7 cellular contexts compared by ENCODE assay signal in the genomic region with DNA sequence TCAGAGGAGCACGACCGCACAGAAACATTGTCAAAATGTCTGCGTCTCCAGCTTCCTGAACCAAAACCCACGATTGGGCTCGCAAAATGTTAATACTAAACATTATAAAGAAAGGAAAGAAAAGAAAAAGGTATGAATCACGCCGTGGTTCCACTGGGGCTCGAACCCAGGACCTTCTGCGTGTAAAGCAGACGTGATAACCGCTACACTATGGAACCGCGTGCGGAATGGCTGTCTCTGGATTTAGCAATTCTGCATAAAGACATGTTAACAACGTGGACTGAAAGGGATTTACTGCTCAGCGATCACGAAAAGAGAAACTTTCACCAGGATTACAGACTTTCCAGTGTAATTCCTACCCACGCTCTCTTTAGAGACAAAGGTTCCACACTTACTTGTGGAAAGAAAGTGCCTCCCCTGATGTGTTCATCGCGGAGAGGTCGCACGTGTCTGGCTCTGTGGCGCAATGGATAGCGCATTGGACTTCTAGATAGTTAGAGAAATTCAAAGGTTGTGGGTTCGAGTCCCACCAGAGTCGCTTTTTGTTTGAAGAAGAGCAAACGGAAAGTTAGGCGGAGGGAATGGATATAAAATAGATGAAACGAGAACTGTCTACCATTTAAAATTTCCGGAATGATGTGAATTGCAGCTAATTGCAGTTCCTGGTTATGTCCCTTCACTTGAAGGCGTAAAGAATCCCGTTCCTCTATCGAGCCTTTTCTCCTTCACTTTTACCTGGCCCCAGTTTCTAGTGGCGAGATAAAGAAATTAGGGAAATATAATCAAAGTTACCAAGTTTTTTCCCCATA. TPM values are rescaled to one million over a fixed set of nuclear protein-coding genes. Genes with fewer than 3 reads are reported as not detected.
DNase-seq lines count a peak whose midpoint lies in the region; ATAC-seq lines count a peak whose summit lies in the region.

No MANE protein-coding gene starts in this region.

- DNase-seq in NCI-H345 treated with DMSO at 0.1 percent for 48 hours (lab: John Stamatoyannopoulos, UW; ENCODE audit: unreplicated experiment) (peak; percentile 79), cerebellum (ENCODE audit: low spot score) (peak; percentile 58)
- peak; percentile 63 for DNase-seq in activated CD4-positive, CD25-positive, alpha-beta regulatory T cell treated with anti-CD3 and anti-CD28 coated beads, Interleukin-2, amount 50 U/mL, for 16 hours (ENCODE audit: low read depth, low spot score)
- DNase-seq in stimulated activated CD4-positive, alpha-beta T cell treated with anti-CD3 and anti-CD28 coated beads, Interleukin-1b, Interleukin-23, amount 100 ng/mL, for 4 hours (ENCODE audit: low read depth in 2 of 2): peak; percentile 73 to 81

- no peaks in the 10 kb centered on the region for H3K27me3 ChIP-seq in layer of hippocampus (ENCODE audit: control insufficient read depth, insufficient read depth, low read length)

- ATAC-seq in GM18520 (IDR thresholded peaks at IDR 0.05; ENCODE audit: unreplicated experiment) (peak; percentile 21), HG03108 (IDR thresholded peaks at IDR 0.05; ENCODE audit: unreplicated experiment) (peak; percentile 30)

- peak overlapping the region; percentile 53 for H3K27ac ChIP-seq in layer of hippocampus (ENCODE audit: low read depth, low read length)

RNA-seq across cellular contexts. Expression of a gene that starts 39.7 kb away (rescaled TPM):
- not detected for total RNA-seq in cerebellum

RNA-seq across cellular contexts. Expression of a gene that starts 47.7 kb away (rescaled TPM):
- not detected for total RNA-seq in cerebellum

Comparison
In these comparisons a context has a peak if more than half of its experiments do, and no peak if none do; other contexts are left out.
1. Peak in every context shown above with its lines: DNase-seq, ATAC-seq and H3K27ac ChIP-seq.